10 cellular contexts compared by ENCODE assay signal in the genomic region with DNA sequence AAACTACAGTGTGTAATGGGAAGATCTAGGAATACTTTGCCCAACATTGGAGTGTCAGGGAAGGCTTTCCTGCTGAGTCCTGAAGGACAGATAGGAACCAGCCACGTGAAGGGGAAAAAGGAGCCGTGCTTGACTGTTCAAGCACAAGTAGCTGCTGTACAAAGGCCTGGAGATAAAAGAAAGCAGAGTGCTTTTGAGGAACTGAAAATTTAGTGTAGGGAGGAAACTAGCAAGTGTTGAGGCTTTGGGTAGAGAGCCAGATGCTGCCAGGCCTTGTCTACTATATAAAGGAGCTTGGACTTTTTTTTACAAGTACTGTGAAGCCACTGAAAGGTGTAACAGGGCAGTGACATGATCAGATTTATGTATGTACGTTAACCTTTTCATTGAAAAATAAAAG. TPM values are rescaled to one million over a fixed set of nuclear protein-coding genes. Genes with fewer than 3 reads are reported as not detected.
DNase-seq lines count a peak whose midpoint lies in the region; ATAC-seq, FAIRE-seq and TF ChIP-seq lines count a peak whose summit lies in the region.
"Had no signal": no experiment of that assay in that cellular context is flagged by ENCODE, and none has a peak within 500 bp of the region (broad histone marks: within the 10 kb centered on the region; RNA-seq: fewer than 3 reads in every experiment).

No MANE protein-coding gene starts in this region.

- ATAC-seq in GM21381 (IDR thresholded peaks at IDR 0.05; ENCODE audit: unreplicated experiment): peak; percentile 75
- ATAC-seq in HG03196 (IDR thresholded peaks at IDR 0.05; ENCODE audit: unreplicated experiment): peak; percentile 69
- peak; percentile 90 for ATAC-seq in GM12878

- intact Hi-C loops in GM12878 (cut with micrococcal nuclease; ENCODE audit: unreplicated experiment): loop anchor here (2.0 to 10.0 kb wide), 3 partner anchors 39 to 305 kb away; partner anchors contain the start of genes DSE and NT5DC1
- intact Hi-C loops in activated T-helper 2 cell treated with anti-CD3 and anti-CD28 coated beads, Interferon-gamma antibody, Interleukin-2, Interleukin-4, amounts not matched to agents 10 μg/mL and 5 μg/mL and 100 μg/mL, durations not matched to agents 14 hours and 24 hours and 36 hours (cut with micrococcal nuclease): no loop called here

- no TSS peak for BruUV-seq in GM12878 (replicated peaks; lab: Mats Ljungman, UMichigan)

- H3K9me3 ChIP-seq in GM12878 (replicated peaks; ENCODE audit: control insufficient read depth, insufficient read depth, low read length): no peaks in the 10 kb centered on the region; the same call in 2 of the 3 replicates

- CTCF ChIA-PET in GM12878 (lab: Yijun Ruan, JAX): interaction anchor here (0.6 to 4.4 kb wide), 8 partner anchors 14 to 160 kb away, joined by 3 to 32 read pairs (median 4); no protein-coding TSS in a partner anchor

- FAIRE-seq in GM12891 (lab: Jason Lieb, UNC): peak; percentile 90
- FAIRE-seq in GM12878 (lab: Jason Lieb, UNC): peak; percentile 92
- FAIRE-seq: keratinocyte had no signal

- H3K27ac Mint-ChIP-seq in activated T-helper 2 cell treated with anti-CD3 and anti-CD28 coated beads, Interferon-gamma antibody, Interleukin-2, Interleukin-4, amounts not matched to agents 10 μg/mL and 5 μg/mL and 100 μg/mL, durations not matched to agents 14 hours and 24 hours and 36 hours: no peak overlapping the region

- H3K36me3 ChIP-seq in GM12878 (ENCODE audit: control insufficient read depth in 2 of 2, insufficient read depth in 2 of 2, low read length in 1 of 2): peaks cover 0 to 1% of the 10 kb centered on the region in 2 experiments; a peak in 1 of 4 replicates

- H3K4me1 Mint-ChIP-seq in activated T-helper 2 cell treated with anti-CD3 and anti-CD28 coated beads, Interferon-gamma antibody, Interleukin-2, Interleukin-4, amounts not matched to agents 10 μg/mL and 5 μg/mL and 100 μg/mL, durations not matched to agents 14 hours and 24 hours and 36 hours (ENCODE audit: low read depth): peaks cover 3% of the 10 kb centered on the region

- in situ Hi-C loops in GM12878 (cut with MboI): no loop called here

- H3K27ac ChIP-seq in GM12878 (ENCODE audit: control insufficient read depth, insufficient read depth): peak overlapping the region; percentile 91
- H3K27ac ChIP-seq: VCaP had no signal

- peak overlapping the region; percentile 32; the same call in 1 of the 2 replicates for H2AFZ ChIP-seq in GM12878 (ENCODE audit: control insufficient read depth, low read depth, low read length)

- 0 out of 2 replicates have a peak, but pooled peaks have one; percentile 13 for TF ChIP-seq RAD21 in GM12878 (IDR thresholded peaks at IDR 0.05; ENCODE audit: insufficient read depth, low read depth, low read length)

- SMC1A ChIA-PET in GM12878 (lab: Charles Lee; ENCODE audit: uncharacterized antibody, unreplicated experiment): interaction anchor here (0.8 to 5.6 kb wide), 14 partner anchors 8 to 257 kb away, joined by 3 to 101 read pairs (median 4); partner anchors contain the start of gene DSE

- H3K4me3 Mint-ChIP-seq in activated T-helper 2 cell treated with anti-CD3 and anti-CD28 coated beads, Interferon-gamma antibody, Interleukin-2, Interleukin-4, amounts not matched to agents 10 μg/mL and 5 μg/mL and 100 μg/mL, durations not matched to agents 14 hours and 24 hours and 36 hours (ENCODE audit: low read depth): no peak overlapping the region

- H3K79me2 ChIP-seq in GM12878 (ENCODE audit: control insufficient read depth, insufficient read depth, low read length): peaks cover 81% of the 10 kb centered on the region

- H3K4me1 ChIP-seq in GM12878 (ENCODE audit: control insufficient read depth, insufficient read depth, low read length): peaks cover 58% of the 10 kb centered on the region

- no peaks in the 10 kb centered on the region for H4K20me1 ChIP-seq in GM12878 (ENCODE audit: control insufficient read depth, insufficient read depth)

- peak overlapping the region; percentile 28; the same call in 1 of the 2 replicates for H3K9ac ChIP-seq in GM12878 (ENCODE audit: control insufficient read depth, insufficient read depth, low read length)

- TF ChIP-seq POLR2A in GM12891 (IDR thresholded peaks at IDR 0.05; ENCODE audit: low read depth, low read length) (peak; percentile 56), GM12878 (IDR thresholded peaks at IDR 0.05; ENCODE audit: low read depth, low read length) (no peak; the same call in 1 of the 2 replicates)

- no peaks in the 10 kb centered on the region for H3K27me3 ChIP-seq in GM12878 (replicated peaks in 1 of 2; ENCODE audit: control insufficient read depth in 2 of 2, insufficient read depth in 2 of 2, low read length in 1 of 2)

- no peak for TF ChIP-seq CTCF in GM12878 (IDR thresholded peaks at IDR 0.05 in 2 of 3, conservative IDR thresholded peaks at IDR 0.05 in 1 of 3; ENCODE audit: control insufficient read depth in 2 of 3, extremely low read depth in 1 of 3, insufficient read depth in 1 of 3, low read depth in 3 of 3, low read length in 3 of 3)

- no peaks in the 10 kb centered on the region for H3K9me3 Mint-ChIP-seq in activated T-helper 2 cell treated with anti-CD3 and anti-CD28 coated beads, Interferon-gamma antibody, Interleukin-2, Interleukin-4, amounts not matched to agents 10 μg/mL and 5 μg/mL and 100 μg/mL, durations not matched to agents 14 hours and 24 hours and 36 hours

- RAD21 ChIA-PET in GM12878 (lab: Charles Lee; ENCODE audit: unreplicated experiment): interaction anchor here (0.9 to 1.8 kb wide), 9 partner anchors 12 to 141 kb away, joined by 3 to 13 read pairs (median 4); partner anchors contain the start of gene DSE

- TF ChIP-seq EP300 in GM12878 (IDR thresholded peaks at IDR 0.05; ENCODE audit: borderline replicate concordance in 1 of 2, control insufficient read depth in 1 of 2, low read depth in 2 of 2, low read length in 2 of 2): peak; percentile 55 to 85; a peak in 3 of 4 replicates

- H3K36me3 Mint-ChIP-seq in activated T-helper 2 cell treated with anti-CD3 and anti-CD28 coated beads, Interferon-gamma antibody, Interleukin-2, Interleukin-4, amounts not matched to agents 10 μg/mL and 5 μg/mL and 100 μg/mL, durations not matched to agents 14 hours and 24 hours and 36 hours (ENCODE audit: low read depth): no peaks in the 10 kb centered on the region

- H3K4me2 ChIP-seq in GM12878 (ENCODE audit: control insufficient read depth, insufficient read depth): peak overlapping the region; percentile 94

- no peak for DNase-seq in GM12891 (ENCODE audit: insufficient read length, low spot score)
- peak; percentile 88 for DNase-seq in GM12878 (ENCODE audit: low read depth, low spot score)
- DNase-seq in inferior parietal cortex (ENCODE audit: extremely low spot score): no peak
- DNase-seq in activated CD4-positive, CD25-positive, alpha-beta regulatory T cell (lab: John Stamatoyannopoulos, UW): no peak
- DNase-seq in activated T-helper 2 cell treated with anti-CD3 and anti-CD28 coated beads, Interferon-gamma antibody, Interleukin-2, Interleukin-4, amounts not matched to agents 10 μg/mL and 5 μg/mL and 100 μg/mL, durations not matched to agents 14 hours and 24 hours and 36 hours (ENCODE audit: low spot score): no peak
- no peak for DNase-seq in iPS-NIHi11 (ENCODE audit: low spot score)

- POLR2A ChIA-PET in GM12878 (lab: Charles Lee): interaction anchor here (0.7 to 5.6 kb wide), 3 partner anchors 16 to 129 kb away, joined by 3 to 43 read pairs (median 6); no protein-coding TSS in a partner anchor

- H3K27me3 Mint-ChIP-seq in activated T-helper 2 cell treated with anti-CD3 and anti-CD28 coated beads, Interferon-gamma antibody, Interleukin-2, Interleukin-4, amounts not matched to agents 10 μg/mL and 5 μg/mL and 100 μg/mL, durations not matched to agents 14 hours and 24 hours and 36 hours (ENCODE audit: low read depth): peaks cover 8% of the 10 kb centered on the region

- no peak overlapping the region for H3K4me3 ChIP-seq in GM12878

- 4% methylated on average over 3 of the region's 3 CpGs for WGBS in GM12878 (ENCODE audit: insufficient coverage, insufficient replicate concordance, low lambda C conversion rate, missing lambda C conversion rate)

RNA-seq across cellular contexts. Expression of gene DSE, which starts 39.0 kb away (rescaled TPM):
- 22.8 TPM for polyA plus RNA-seq in GM12891 (2012; ENCODE audit: low read depth, missing spikeins)
- total RNA-seq in GM12878 (2013; cell fraction: nucleolus; rRNA removed): 131 and 135 TPM in 2 replicates
- total RNA-seq in GM12878 (2014; rRNA removed) (65.3 and 77.4 TPM in 2 replicates), GM12878 (2014; rRNA removed; fragmentation: Illumina TruSeq; extraction: Trizol) (62.3 and 63.9 TPM in 2 replicates), GM12878 (2021) (75.1 and 76.4 TPM in 2 replicates)
- polyA plus RNA-seq in GM12878 (2011; ENCODE audit: low read depth): 20.3 TPM
- polyA plus RNA-seq in GM12878 (2011; rRNA removed) (12.2 and 12.6 TPM in 2 replicates), GM12878 (2014; fragmentation: Illumina TruSeq; extraction: Trizol) (51.8 and 58.9 TPM in 2 replicates), GM12878 (2014; fragmentation: Nextera tagmentation; extraction: Ambion mirVana) (10 to 100 TPM; 17.1 to 24.2 TPM), GM12878 (2014; rRNA removed) (35.9 and 38.6 TPM in 2 replicates), GM12878 (2016; fragmentation: Nextera tagmentation; extraction: Ambion mirVana) (10 to 100 TPM; 43.0 TPM)
- 6.7 and 9.5 TPM in 2 replicates for polyA plus RNA-seq in GM12878 (2011; cell fraction: cytosol; rRNA removed)
- polyA plus RNA-seq in GM12878 (2011; cell fraction: nucleus; rRNA removed): 14.6 and 17.6 TPM in 2 replicates
- polyA plus RNA-seq in GM12878 (2012): 22.5 and 29.0 TPM in 2 replicates
- polyA minus RNA-seq in GM12878 (2011; rRNA and poly(A)+ RNA removed): 23.2 and 26.4 TPM in 2 replicates
- polyA minus RNA-seq in GM12878 (2011; cell fraction: cytosol; rRNA and poly(A)+ RNA removed): 3.8 and 3.9 TPM in 2 replicates
- 17.5 and 26.1 TPM in 2 replicates for polyA minus RNA-seq in GM12878 (2011; cell fraction: nucleus; rRNA and poly(A)+ RNA removed)
- 3.4 and 3.8 TPM in 2 replicates for total RNA-seq in activated T-helper 2 cell treated with anti-CD3 and anti-CD28 coated beads, Interferon-gamma antibody, Interleukin-2, Interleukin-4, amounts not matched to agents 10 μg/mL and 5 μg/mL and 100 μg/mL, durations not matched to agents 14 hours and 24 hours and 36 hours

RNA-seq across cellular contexts. Expression of gene CALHM6, which starts 51.4 kb away (rescaled TPM):
- polyA plus RNA-seq in GM12891 (2012; ENCODE audit: low read depth, missing spikeins): 33.1 TPM
- not detected in 2 replicates for total RNA-seq in GM12878 (2013; cell fraction: nucleolus; rRNA removed)
- total RNA-seq in GM12878 (2014; rRNA removed) (1.2 and 1.5 TPM in 2 replicates), GM12878 (2014; rRNA removed; fragmentation: Illumina TruSeq; extraction: Trizol) (1.7 and 2.6 TPM in 2 replicates), GM12878 (2021) (0.53 and 1.0 TPM in 2 replicates)
- polyA plus RNA-seq in GM12878 (2011; ENCODE audit: low read depth): 4.4 TPM
- polyA plus RNA-seq in GM12878 (2011; rRNA removed) (0.15 and 0.48 TPM in 2 replicates), GM12878 (2014; fragmentation: Illumina TruSeq; extraction: Trizol) (0.93 and 1.2 TPM in 2 replicates), GM12878 (2014; fragmentation: Nextera tagmentation; extraction: Ambion mirVana) (1 to 10 TPM; 1.1 to 1.4 TPM), GM12878 (2014; rRNA removed) (1.5 and 2.6 TPM in 2 replicates), GM12878 (2016; fragmentation: Nextera tagmentation; extraction: Ambion mirVana) (1 to 10 TPM; 3.2 to 3.4 TPM)
- 0.10 and 0.18 TPM in 2 replicates for polyA plus RNA-seq in GM12878 (2011; cell fraction: cytosol; rRNA removed)
- polyA plus RNA-seq in GM12878 (2011; cell fraction: nucleus; rRNA removed): not detected in 2 replicates
- polyA plus RNA-seq in GM12878 (2012): 11.2 and 13.0 TPM in 2 replicates
- not detected in 2 replicates for polyA minus RNA-seq in GM12878 (2011; rRNA and poly(A)+ RNA removed)
- not detected in 2 replicates for polyA minus RNA-seq in GM12878 (2011; cell fraction: cytosol; rRNA and poly(A)+ RNA removed)
- 0.38 TPM in 1 of 2 replicates, not detected in the other for polyA minus RNA-seq in GM12878 (2011; cell fraction: nucleus; rRNA and poly(A)+ RNA removed)
- total RNA-seq in activated T-helper 2 cell treated with anti-CD3 and anti-CD28 coated beads, Interferon-gamma antibody, Interleukin-2, Interleukin-4, amounts not matched to agents 10 μg/mL and 5 μg/mL and 100 μg/mL, durations not matched to agents 14 hours and 24 hours and 36 hours: 8.6 and 9.7 TPM in 2 replicates

Comparison
In these comparisons a context has a peak if more than half of its experiments do, and no peak if none do; other contexts are left out.
1. RNA of gene DSE, which starts 39.0 kb away (total RNA-seq): 62.3 to 135 TPM in GM12878; 3.4 to 3.8 TPM in activated T-helper 2 cell treated with anti-CD3 and anti-CD28 coated beads, Interferon-gamma antibody, Interleukin-2, Interleukin-4, amounts not matched to agents 10 μg/mL and 5 μg/mL and 100 μg/mL, durations not matched to agents 14 hours and 24 hours and 36 hours; every median in the first group is over 10 times any median in the second.
2. Peak in every context shown above with its lines, with median percentiles within 50 percentile points of each other: ATAC-seq.